In genomic region chr1:21174230-21174629, GRCh38 we compare ENCODE assay signal across 2 cellular contexts.
TF ChIP-seq lines count a peak whose summit lies in the region.

No MANE protein-coding gene starts in this region.

TF ChIP-seq in GM23338, 12 proteins besides CTCF, POLR2A, EP300 and RAD21:
- TF ChIP-seq, protein P1, sequence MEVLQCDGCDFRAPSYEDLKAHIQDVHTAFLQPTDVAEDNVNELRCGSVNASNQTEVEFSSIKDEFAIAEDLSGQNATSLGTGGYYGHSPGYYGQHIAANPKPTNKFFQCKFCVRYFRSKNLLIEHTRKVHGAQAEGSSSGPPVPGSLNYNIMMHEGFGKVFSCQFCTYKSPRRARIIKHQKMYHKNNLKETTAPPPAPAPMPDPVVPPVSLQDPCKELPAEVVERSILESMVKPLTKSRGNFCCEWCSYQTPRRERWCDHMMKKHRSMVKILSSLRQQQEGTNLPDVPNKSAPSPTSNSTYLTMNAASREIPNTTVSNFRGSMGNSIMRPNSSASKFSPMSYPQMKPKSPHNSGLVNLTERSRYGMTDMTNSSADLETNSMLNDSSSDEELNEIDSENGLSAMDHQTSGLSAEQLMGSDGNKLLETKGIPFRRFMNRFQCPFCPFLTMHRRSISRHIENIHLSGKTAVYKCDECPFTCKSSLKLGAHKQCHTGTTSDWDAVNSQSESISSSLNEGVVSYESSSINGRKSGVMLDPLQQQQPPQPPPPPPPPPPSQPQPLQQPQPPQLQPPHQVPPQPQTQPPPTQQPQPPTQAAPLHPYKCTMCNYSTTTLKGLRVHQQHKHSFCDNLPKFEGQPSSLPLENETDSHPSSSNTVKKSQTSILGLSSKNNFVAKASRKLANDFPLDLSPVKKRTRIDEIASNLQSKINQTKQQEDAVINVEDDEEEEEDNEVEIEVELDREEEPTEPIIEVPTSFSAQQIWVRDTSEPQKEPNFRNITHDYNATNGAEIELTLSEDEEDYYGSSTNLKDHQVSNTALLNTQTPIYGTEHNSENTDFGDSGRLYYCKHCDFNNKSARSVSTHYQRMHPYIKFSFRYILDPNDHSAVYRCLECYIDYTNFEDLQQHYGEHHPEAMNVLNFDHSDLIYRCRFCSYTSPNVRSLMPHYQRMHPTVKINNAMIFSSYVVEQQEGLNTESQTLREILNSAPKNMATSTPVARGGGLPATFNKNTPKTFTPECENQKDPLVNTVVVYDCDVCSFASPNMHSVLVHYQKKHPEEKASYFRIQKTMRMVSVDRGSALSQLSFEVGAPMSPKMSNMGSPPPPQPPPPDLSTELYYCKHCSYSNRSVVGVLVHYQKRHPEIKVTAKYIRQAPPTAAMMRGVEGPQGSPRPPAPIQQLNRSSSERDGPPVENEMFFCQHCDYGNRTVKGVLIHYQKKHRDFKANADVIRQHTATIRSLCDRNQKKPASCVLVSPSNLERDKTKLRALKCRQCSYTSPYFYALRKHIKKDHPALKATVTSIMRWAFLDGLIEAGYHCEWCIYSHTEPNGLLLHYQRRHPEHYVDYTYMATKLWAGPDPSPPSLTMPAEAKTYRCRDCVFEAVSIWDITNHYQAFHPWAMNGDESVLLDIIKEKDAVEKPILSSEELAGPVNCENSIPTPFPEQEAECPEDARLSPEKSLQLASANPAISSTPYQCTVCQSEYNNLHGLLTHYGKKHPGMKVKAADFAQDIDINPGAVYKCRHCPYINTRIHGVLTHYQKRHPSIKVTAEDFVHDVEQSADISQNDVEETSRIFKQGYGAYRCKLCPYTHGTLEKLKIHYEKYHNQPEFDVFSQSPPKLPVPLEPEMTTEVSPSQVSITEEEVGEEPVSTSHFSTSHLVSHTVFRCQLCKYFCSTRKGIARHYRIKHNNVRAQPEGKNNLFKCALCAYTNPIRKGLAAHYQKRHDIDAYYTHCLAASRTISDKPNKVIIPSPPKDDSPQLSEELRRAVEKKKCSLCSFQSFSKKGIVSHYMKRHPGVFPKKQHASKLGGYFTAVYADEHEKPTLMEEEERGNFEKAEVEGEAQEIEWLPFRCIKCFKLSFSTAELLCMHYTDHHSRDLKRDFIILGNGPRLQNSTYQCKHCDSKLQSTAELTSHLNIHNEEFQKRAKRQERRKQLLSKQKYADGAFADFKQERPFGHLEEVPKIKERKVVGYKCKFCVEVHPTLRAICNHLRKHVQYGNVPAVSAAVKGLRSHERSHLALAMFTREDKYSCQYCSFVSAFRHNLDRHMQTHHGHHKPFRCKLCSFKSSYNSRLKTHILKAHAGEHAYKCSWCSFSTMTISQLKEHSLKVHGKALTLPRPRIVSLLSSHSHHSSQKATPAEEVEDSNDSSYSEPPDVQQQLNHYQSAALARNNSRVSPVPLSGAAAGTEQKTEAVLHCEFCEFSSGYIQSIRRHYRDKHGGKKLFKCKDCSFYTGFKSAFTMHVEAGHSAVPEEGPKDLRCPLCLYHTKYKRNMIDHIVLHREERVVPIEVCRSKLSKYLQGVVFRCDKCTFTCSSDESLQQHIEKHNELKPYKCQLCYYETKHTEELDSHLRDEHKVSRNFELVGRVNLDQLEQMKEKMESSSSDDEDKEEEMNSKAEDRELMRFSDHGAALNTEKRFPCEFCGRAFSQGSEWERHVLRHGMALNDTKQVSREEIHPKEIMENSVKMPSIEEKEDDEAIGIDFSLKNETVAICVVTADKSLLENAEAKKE (CRISPR knock-in tag; IDR thresholded peaks at IDR 0.05): no peak
- TF ChIP-seq, protein P2, sequence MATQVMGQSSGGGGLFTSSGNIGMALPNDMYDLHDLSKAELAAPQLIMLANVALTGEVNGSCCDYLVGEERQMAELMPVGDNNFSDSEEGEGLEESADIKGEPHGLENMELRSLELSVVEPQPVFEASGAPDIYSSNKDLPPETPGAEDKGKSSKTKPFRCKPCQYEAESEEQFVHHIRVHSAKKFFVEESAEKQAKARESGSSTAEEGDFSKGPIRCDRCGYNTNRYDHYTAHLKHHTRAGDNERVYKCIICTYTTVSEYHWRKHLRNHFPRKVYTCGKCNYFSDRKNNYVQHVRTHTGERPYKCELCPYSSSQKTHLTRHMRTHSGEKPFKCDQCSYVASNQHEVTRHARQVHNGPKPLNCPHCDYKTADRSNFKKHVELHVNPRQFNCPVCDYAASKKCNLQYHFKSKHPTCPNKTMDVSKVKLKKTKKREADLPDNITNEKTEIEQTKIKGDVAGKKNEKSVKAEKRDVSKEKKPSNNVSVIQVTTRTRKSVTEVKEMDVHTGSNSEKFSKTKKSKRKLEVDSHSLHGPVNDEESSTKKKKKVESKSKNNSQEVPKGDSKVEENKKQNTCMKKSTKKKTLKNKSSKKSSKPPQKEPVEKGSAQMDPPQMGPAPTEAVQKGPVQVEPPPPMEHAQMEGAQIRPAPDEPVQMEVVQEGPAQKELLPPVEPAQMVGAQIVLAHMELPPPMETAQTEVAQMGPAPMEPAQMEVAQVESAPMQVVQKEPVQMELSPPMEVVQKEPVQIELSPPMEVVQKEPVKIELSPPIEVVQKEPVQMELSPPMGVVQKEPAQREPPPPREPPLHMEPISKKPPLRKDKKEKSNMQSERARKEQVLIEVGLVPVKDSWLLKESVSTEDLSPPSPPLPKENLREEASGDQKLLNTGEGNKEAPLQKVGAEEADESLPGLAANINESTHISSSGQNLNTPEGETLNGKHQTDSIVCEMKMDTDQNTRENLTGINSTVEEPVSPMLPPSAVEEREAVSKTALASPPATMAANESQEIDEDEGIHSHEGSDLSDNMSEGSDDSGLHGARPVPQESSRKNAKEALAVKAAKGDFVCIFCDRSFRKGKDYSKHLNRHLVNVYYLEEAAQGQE (IDR thresholded peaks at IDR 0.05; ENCODE audit: unreplicated experiment): no peak

TF ChIP-seq in WTC11, 78 proteins besides CTCF, POLR2A, EP300 and RAD21 (continued from another document):
- TF ChIP-seq ZNF425 (CRISPR knock-in tag; conservative IDR thresholded peaks at IDR 0.05) (no peak), RORB (CRISPR knock-in tag; IDR thresholded peaks at IDR 0.05) (no peak), RELA (CRISPR knock-in tag; IDR thresholded peaks at IDR 0.05; ENCODE audit: borderline replicate concordance) (no peak)
- TF ChIP-seq, protein P3, sequence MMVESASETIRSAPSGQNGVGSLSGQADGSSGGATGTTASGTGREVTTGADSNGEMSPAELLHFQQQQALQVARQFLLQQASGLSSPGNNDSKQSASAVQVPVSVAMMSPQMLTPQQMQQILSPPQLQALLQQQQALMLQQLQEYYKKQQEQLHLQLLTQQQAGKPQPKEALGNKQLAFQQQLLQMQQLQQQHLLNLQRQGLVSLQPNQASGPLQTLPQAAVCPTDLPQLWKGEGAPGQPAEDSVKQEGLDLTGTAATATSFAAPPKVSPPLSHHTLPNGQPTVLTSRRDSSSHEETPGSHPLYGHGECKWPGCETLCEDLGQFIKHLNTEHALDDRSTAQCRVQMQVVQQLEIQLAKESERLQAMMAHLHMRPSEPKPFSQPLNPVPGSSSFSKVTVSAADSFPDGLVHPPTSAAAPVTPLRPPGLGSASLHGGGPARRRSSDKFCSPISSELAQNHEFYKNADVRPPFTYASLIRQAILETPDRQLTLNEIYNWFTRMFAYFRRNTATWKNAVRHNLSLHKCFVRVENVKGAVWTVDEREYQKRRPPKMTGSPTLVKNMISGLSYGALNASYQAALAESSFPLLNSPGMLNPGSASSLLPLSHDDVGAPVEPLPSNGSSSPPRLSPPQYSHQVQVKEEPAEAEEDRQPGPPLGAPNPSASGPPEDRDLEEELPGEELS (CRISPR knock-in tag; IDR thresholded peaks at IDR 0.05): no peak
- TF ChIP-seq, protein P4, sequence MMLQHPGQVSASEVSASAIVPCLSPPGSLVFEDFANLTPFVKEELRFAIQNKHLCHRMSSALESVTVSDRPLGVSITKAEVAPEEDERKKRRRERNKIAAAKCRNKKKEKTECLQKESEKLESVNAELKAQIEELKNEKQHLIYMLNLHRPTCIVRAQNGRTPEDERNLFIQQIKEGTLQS (CRISPR knock-in tag; conservative IDR thresholded peaks at IDR 0.05): no peak
TF ChIP-seq in WTC11: peak in this region for 0.
